19 cellular contexts compared by ENCODE assay signal in genomic region chr2:66470199-66470598, GRCh38. TPM values are rescaled to one million over a fixed set of nuclear protein-coding genes. Genes with fewer than 3 reads are reported as not detected.
DNase-seq lines count a peak whose midpoint lies in the region; ATAC-seq, FAIRE-seq and TF ChIP-seq lines count a peak whose summit lies in the region.
"Had no signal": no experiment of that assay in that cellular context is flagged by ENCODE, and none has a peak within 500 bp of the region (broad histone marks: within the 10 kb centered on the region; RNA-seq: fewer than 3 reads in every experiment).

No MANE protein-coding gene starts in this region.

- intact Hi-C loops in left colon (cut with DNase I, micrococcal nuclease) (no loop called here), pancreas (cut with DNase I) (no loop called here), spleen (cut with DNase I; ENCODE audit: low total_unique reads) (no loop called here)

- TF ChIP-seq POLR2A in spleen (IDR thresholded peaks at IDR 0.05) = no peak

- no peak overlapping the region for H3K9ac ChIP-seq in SK-N-MC (ENCODE audit: insufficient read length)
- H3K9ac ChIP-seq: GM23248 had no signal

- H3K27ac ChIP-seq in SK-N-MC (peak overlapping the region; percentile 51; the same call in 1 of the 2 replicates), pancreas (peak overlapping the region in 3 of 4 donors; percentile 29 to 60 (median 52)), spleen (no peak overlapping the region)
- H3K27ac ChIP-seq: GM23248 had no signal

- no peak overlapping the region for H3K4me3 ChIP-seq in SK-N-MC
- H3K4me3 ChIP-seq in pancreas = no peak overlapping the region
- H3K4me3 ChIP-seq in spleen = no peak overlapping the region
- H3K4me3 ChIP-seq: GM23248 had no signal

- TF ChIP-seq CTCF in pancreas (IDR thresholded peaks at IDR 0.05) = no peak
- no peak for TF ChIP-seq CTCF in spleen (IDR thresholded peaks at IDR 0.05 in 8 of 11, conservative IDR thresholded peaks at IDR 0.05 in 3 of 11)

- no peaks in the 10 kb centered on the region for H3K27me3 ChIP-seq in pancreas
- no peaks in the 10 kb centered on the region for H3K27me3 ChIP-seq in spleen (replicated peaks in 1 of 7)
- H3K27me3 ChIP-seq: BE2C had no signal

- no peak for FAIRE-seq in pancreas (lab: Jason Lieb, UNC)
- FAIRE-seq: G401.6 had no signal

- ATAC-seq in left colon (peak; percentile 69), pancreas (peak; percentile 66 to 77 (median 70)), GM19455 (IDR thresholded peaks at IDR 0.05; ENCODE audit: unreplicated experiment) (no peak), GM19463 (IDR thresholded peaks at IDR 0.05; ENCODE audit: unreplicated experiment) (no peak)

- WGBS in pancreas, 2 donors = 1 to 7% methylated on average over 2 of the region's 2 CpGs
- WGBS in spleen, 5 donors = 11 to 35% (median 16%) methylated on average over 2 of the region's 2 CpGs

- peak; percentile 50 for DNase-seq in NCI-H146 treated with DMSO at 0.1 percent for 48 hours (lab: John Stamatoyannopoulos, UW; ENCODE audit: unreplicated experiment)
- DNase-seq in SK-N-MC (ENCODE audit: low read depth, low spot score) = no peak
- no peak for DNase-seq in left colon
- no peak for DNase-seq in pancreas
- DNase-seq in HPDE6-E6E7 (ENCODE audit: extremely low spot score) = no peak
- DNase-seq in spleen = no peak
- DNase-seq: BE2C; Calu3; CD4-positive, alpha-beta T cell; GM23248; HCEC 1CT; NCI-H1105 treated with DMSO at 0.1 percent for 48 hours; NCI-H2029; NCI-H2171; NCI-H446; NCI-H748 treated with DMSO at 0.1 percent for 48 hours had no signal

- H3K4me1 ChIP-seq in pancreas (peaks cover 49 to 68% (median 61%) of the 10 kb centered on the region in 3 donors), spleen (peaks cover 0 to 18% (median 7%) of the 10 kb centered on the region in 6 donors)
- H3K4me1 ChIP-seq: BE2C had no signal

- H3K36me3 ChIP-seq in SK-N-MC (ENCODE audit: insufficient read depth, low read length) (peaks cover 95% of the 10 kb centered on the region), pancreas (peaks cover 0 to 5% (median 0%) of the 10 kb centered on the region in 3 donors), spleen (peaks cover 0 to 6% (median 0%) of the 10 kb centered on the region in 6 donors)
- H3K36me3 ChIP-seq: BE2C had no signal

- no peaks in the 10 kb centered on the region for H3K9me3 ChIP-seq in SK-N-MC (ENCODE audit: low read depth, low read length)
- H3K9me3 ChIP-seq in pancreas = no peaks in the 10 kb centered on the region
- H3K9me3 ChIP-seq in spleen = no peaks in the 10 kb centered on the region
- H3K9me3 ChIP-seq: BE2C had no signal

RNA-seq across cellular contexts. Expression of gene MEIS1, which starts 35.3 kb away (rescaled TPM):
- total RNA-seq in left colon (10 to 100 TPM in 1 of 2 donors, 1 to 10 TPM in 1; 10.0 to 38.9 TPM), pancreas (100 to 1,000 TPM in 1 of 6 donors, 10 to 100 TPM in 5; 48.6 to 129 (median 60.3) TPM), spleen (10 to 100 TPM; 23.6 to 81.4 (median 44.1) TPM)
- polyA plus RNA-seq in pancreas (10 to 100 TPM; 41.3 to 57.7 TPM), spleen (10 to 100 TPM; 13.1 to 19.4 (median 14.1) TPM)
- total RNA-seq: CD4-positive, alpha-beta T cell had no signal

Comparison
In these comparisons a context has a peak if more than half of its experiments do, and no peak if none do; other contexts are left out.
1. H3K27ac ChIP-seq: peak in SK-N-MC (single experiment) and pancreas (3 of 4); none in spleen (0 of 8).
2. ATAC-seq: peak in left colon (single experiment) and pancreas (4 of 4); none in GM19455 (single experiment) and GM19463 (single experiment).